ENCODE assay signal across 27 cellular contexts in the genomic region with DNA sequence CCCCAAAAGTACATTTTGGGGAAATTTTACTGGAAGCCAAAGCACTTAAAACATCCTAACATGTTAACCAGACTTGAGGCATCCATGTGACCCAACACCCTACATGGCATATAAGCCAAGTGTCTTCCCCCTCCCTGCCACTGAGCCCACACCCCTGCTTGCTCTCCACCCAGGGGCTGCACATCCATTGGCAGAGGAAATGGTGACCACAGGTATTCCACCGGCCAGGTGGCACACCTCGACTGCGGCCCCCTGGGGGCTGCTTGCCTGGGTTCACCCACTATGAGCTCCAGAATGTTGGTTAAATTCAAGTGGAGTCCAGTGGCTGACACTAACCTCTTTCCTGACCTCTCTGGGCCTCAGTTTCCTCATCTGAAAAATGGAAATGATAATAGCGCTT.
"Had no signal": no experiment of that assay in that cellular context is flagged by ENCODE, and none has a peak within 500 bp of the region (broad histone marks: within the 10 kb centered on the region; RNA-seq: fewer than 3 reads in every experiment).

No MANE protein-coding gene starts in this region.

- H3K27me3 ChIP-seq: heart right ventricle, hepatocyte, left lung, neutrophil, ovary, tibial nerve, uterus had no signal

- H3K4me2 ChIP-seq: hepatocyte had no signal

- H3K4me3 ChIP-seq: heart right ventricle, hepatocyte, left lung, lung, mucosa of descending colon, ovary, skin epidermis, tibial nerve, uterus had no signal

- H3K9me3 ChIP-seq: mucosa of descending colon, neutrophil, ovary, uterus had no signal

- H2AFZ ChIP-seq: hepatocyte had no signal

- H3K36me3 ChIP-seq: heart right ventricle, left lung, neutrophil, ovary, tibial nerve, uterus had no signal

- ATAC-seq: left cardiac atrium; left lung; mucosa of descending colon; naive thymus-derived CD4-positive, alpha-beta T cell; natural killer cell treated with Interleukin-12 subunit alpha and Interleukin-12 subunit beta and Interleukin-15 and Interleukin-18, amount 100 ng/mL, for 72 hours; right cardiac atrium; sciatic nerve; stimulated activated memory B cell treated with anti-CD40 and anti-IgM and Interleukin-4, amounts not matched to agents 10 μg/mL and 1 μg/mL and 100 μg/mL, for 72 hours; stimulated activated naive CD8-positive, alpha-beta T cell treated with anti-CD3 and anti-CD28 coated beads, Interleukin-15, amount 100 ng/mL, for 72 hours had no signal

- H3K27ac ChIP-seq: heart right ventricle, hepatocyte, left lung, neutrophil, ovary, skin epidermis, tibial nerve, uterus had no signal

- DNase-seq: heart right ventricle; kidney glomerular epithelial cell; left cardiac atrium; left lung; mesendoderm; midbrain; mucosa of descending colon; naive thymus-derived CD4-positive, alpha-beta T cell; occipital lobe; ovary; right cardiac atrium; stimulated activated CD4-positive, alpha-beta T cell treated with anti-CD3 and anti-CD28 coated beads, Interleukin-12 subunit alpha, Interleukin-12 subunit beta, amount 100 ng/mL, for 4 hours; stimulated activated CD4-positive, alpha-beta T cell treated with anti-CD3 and anti-CD28 coated beads, Interleukin-15, amount 100 ng/mL, for 24 hours; stimulated activated CD4-positive, alpha-beta T cell treated with anti-CD3 and anti-CD28 coated beads, Interleukin-4, amount 100 ng/mL, for 4 hours; stimulated activated CD8-positive, alpha-beta memory T cell treated with anti-CD3 and anti-CD28 coated beads, Interleukin-4, amount 100 ng/mL, for 48 hours; stimulated activated naive CD4-positive, alpha-beta T cell treated with Interleukin-2 at 50 U/mL for 16 hours; stimulated activated naive CD8-positive, alpha-beta T cell treated with anti-CD3 and anti-CD28 coated beads, Interleukin-15, amount 100 ng/mL, for 72 hours; substantia nigra; uterus had no signal

- H3K4me1 ChIP-seq: left lung, uterus had no signal
